In genomic region chr1:153727463-153728304, GRCh38 we compare ENCODE assay signal across 8 cellular contexts. TPM values are rescaled to one million over a fixed set of nuclear protein-coding genes. Genes with fewer than 3 reads are reported as not detected.
A peak's percentile ranks its signal among the peaks of the same experiment; 100 is the strongest.
DNase-seq lines count a peak whose midpoint lies in the region; ATAC-seq and TF ChIP-seq lines count a peak whose summit lies in the region.

Gene INTS3 (plus strand): TSS chr1:153728050. CDS start chr1:153728635, 585 bp downstream.

- H3K27me3 ChIP-seq in BJ (ENCODE audit: control insufficient read depth, insufficient read depth, low read length) (no peaks in the 10 kb centered on the region), colonic mucosa (no peaks in the 10 kb centered on the region)

- H3K9me3 ChIP-seq in colonic mucosa = no peaks in the 10 kb centered on the region

- CTCF ChIA-PET in BJ (lab: Yijun Ruan, JAX) = interaction anchor here (1.0 kb wide), 2 partner anchors 49 to 52 kb away, joined by 3 read pairs; partner anchors contain the start of gene NPR1

- peak; percentile 99 for DNase-seq in BJ (ENCODE audit: low read depth)
- peak; percentile 97 for DNase-seq in GM19240 (ENCODE audit: insufficient read length, low spot score)
- DNase-seq in NCI-H526 (lab: John Stamatoyannopoulos, UW) = peak; percentile 100
- peak; percentile 100 for DNase-seq in activated CD4-positive, alpha-beta T cell treated with anti-CD3 and anti-CD28 coated beads for 48 hours
- DNase-seq in colonic mucosa = peak; percentile 100
- DNase-seq in kidney tubule cell (ENCODE audit: low spot score) = peak; percentile 100
- DNase-seq in stimulated activated CD4-positive, alpha-beta T cell treated with anti-CD3 and anti-CD28 coated beads, Interleukin-1b, Interleukin-23, amount 100 ng/mL, for 24 hours (ENCODE audit: low read depth in 4 of 4, low spot score in 1 of 4) = peak; percentile 88 to 98 (median 94)

- H3K4me3 ChIP-seq in BJ (ENCODE audit: low read depth, low read length) (peak within 1 kb of the TSS; percentile 62), colonic mucosa (peak within 1 kb of the TSS; percentile 81)

- intact Hi-C loops in colonic mucosa (cut with DNase I) = no loop called here

- peak within 1 kb of the TSS; percentile 96 to 100 for H3K9ac ChIP-seq in colonic mucosa (ENCODE audit: low read depth in 2 of 2, low read length in 2 of 2)

- H3K27ac ChIP-seq in colonic mucosa = peak within 1 kb of the TSS; percentile 96

- ATAC-seq in HG03460 (IDR thresholded peaks at IDR 0.05; ENCODE audit: unreplicated experiment) = peak; percentile 93

- H3K4me1 ChIP-seq in colonic mucosa = peaks cover 3% of the 10 kb centered on the region

- POLR2A ChIA-PET in BJ (lab: Charles Lee) = interaction anchor here (0.5 to 0.8 kb wide), 8 partner anchors 15 to 265 kb away, joined by 3 to 13 read pairs (median 5); no protein-coding TSS in a partner anchor

- no peaks in the 10 kb centered on the region for H3K36me3 ChIP-seq in BJ (ENCODE audit: control insufficient read depth, insufficient read depth, low read length)
- no peaks in the 10 kb centered on the region for H3K36me3 ChIP-seq in colonic mucosa

- TF ChIP-seq CTCF in BJ (IDR thresholded peaks at IDR 0.05; ENCODE audit: insufficient read depth, low read depth, low read length) (peak; percentile 10; the same call in 1 of the 2 replicates), colonic mucosa (IDR thresholded peaks at IDR 0.05) (no peak)

RNA-seq across cellular contexts. Expression of gene INTS3, which starts in this region (rescaled TPM):
- 38.8 and 52.8 TPM in 2 replicates for polyA plus RNA-seq in BJ (2011; rRNA removed)
- polyA minus RNA-seq in BJ (2011; rRNA and poly(A)+ RNA removed) = 30.1 and 34.8 TPM in 2 replicates
- total RNA-seq in colonic mucosa = 10 to 100 TPM; 25.5 to 53.1 TPM

Comparison
In these comparisons a context has a peak if more than half of its experiments do, and no peak if none do; other contexts are left out.
1. Peak in every context shown above with its lines: DNase-seq, ATAC-seq, H3K4me3 ChIP-seq and H3K27ac ChIP-seq.